ENCODE assay signal across 2 cellular contexts in genomic region chr6:47229255-47229654, GRCh38.
A peak's percentile ranks its signal among the peaks of the same experiment; 100 is the strongest.
TF ChIP-seq lines count a peak whose summit lies in the region.

No MANE protein-coding gene starts in this region.

TF ChIP-seq in HepG2, 621 proteins besides CTCF, POLR2A, EP300 and RAD21:
- TF ChIP-seq POLR2G (IDR thresholded peaks at IDR 0.05; ENCODE audit: low read depth, low read length) (peak; percentile 45; the same call in 1 of the 2 replicates), JARID2 (CRISPR knock-in tag; IDR thresholded peaks at IDR 0.05; ENCODE audit: insufficient replicate concordance) (no peak), AGO2 (optimal IDR thresholded peaks at IDR 0.05; ENCODE audit: low read depth, low read length) (peak; percentile 77)
TF ChIP-seq in HepG2: peak in this region for 2.

TF ChIP-seq in H1, 55 proteins besides CTCF, POLR2A, EP300 and RAD21:
- TF ChIP-seq TCF12 (IDR thresholded peaks at IDR 0.05; ENCODE audit: low read depth, low read length) (peak; percentile 84; the same call in 1 of the 2 replicates), POLR2AphosphoS5 (IDR thresholded peaks at IDR 0.05; ENCODE audit: low read depth, low read length) (no peak)
TF ChIP-seq in H1: peak in this region for 1.
